ENCODE assay signal across 2 cellular contexts in genomic region chr3:61250784-61251173, GRCh38.
TF ChIP-seq lines count a peak whose summit lies in the region.

No MANE protein-coding gene starts in this region.

TF ChIP-seq in A549, 52 proteins besides CTCF, POLR2A, EP300 and RAD21:
- TF ChIP-seq PHF8 (IDR thresholded peaks at IDR 0.05; ENCODE audit: borderline replicate concordance, low read depth) (0 out of 2 replicates have a peak, but pooled peaks have one; percentile 14), ZNF302 (CRISPR knock-in tag; IDR thresholded peaks at IDR 0.05) (no peak)

TF ChIP-seq in H1, 55 proteins besides CTCF, POLR2A, EP300 and RAD21:
- TF ChIP-seq MAX (IDR thresholded peaks at IDR 0.05) = peak; percentile 50; the same call in 1 of the 2 replicates
- no peak for TF ChIP-seq TBP (IDR thresholded peaks at IDR 0.05; ENCODE audit: low read depth, low read length)
